Comparison of ENCODE assay signal across 2 cellular contexts in genomic region chr16:86457621-86458456, GRCh38.
TF ChIP-seq lines count a peak whose summit lies in the region.

No MANE protein-coding gene starts in this region.

TF ChIP-seq in liver, 16 proteins besides CTCF, POLR2A, EP300 and RAD21 (continued from another document):
- no peak for TF ChIP-seq ZBTB33 (IDR thresholded peaks at IDR 0.05)
- no peak for TF ChIP-seq MAX (IDR thresholded peaks at IDR 0.05)
- no peak for TF ChIP-seq FOXA2 (IDR thresholded peaks at IDR 0.05)
- no peak for TF ChIP-seq HNF4A (conservative IDR thresholded peaks at IDR 0.05)
TF ChIP-seq in liver: peak in this region for 1.

TF ChIP-seq in HepG2, 621 proteins besides CTCF, POLR2A, EP300 and RAD21 (continued from another document):
- TF ChIP-seq ZNF225 (CRISPR knock-in tag; IDR thresholded peaks at IDR 0.05) (no peak), ZSCAN29 (CRISPR knock-in tag; conservative IDR thresholded peaks at IDR 0.05) (no peak), ZFY (CRISPR knock-in tag; IDR thresholded peaks at IDR 0.05) (no peak), ZNF792 (CRISPR knock-in tag; IDR thresholded peaks at IDR 0.05) (no peak)
- TF ChIP-seq, protein P1, sequence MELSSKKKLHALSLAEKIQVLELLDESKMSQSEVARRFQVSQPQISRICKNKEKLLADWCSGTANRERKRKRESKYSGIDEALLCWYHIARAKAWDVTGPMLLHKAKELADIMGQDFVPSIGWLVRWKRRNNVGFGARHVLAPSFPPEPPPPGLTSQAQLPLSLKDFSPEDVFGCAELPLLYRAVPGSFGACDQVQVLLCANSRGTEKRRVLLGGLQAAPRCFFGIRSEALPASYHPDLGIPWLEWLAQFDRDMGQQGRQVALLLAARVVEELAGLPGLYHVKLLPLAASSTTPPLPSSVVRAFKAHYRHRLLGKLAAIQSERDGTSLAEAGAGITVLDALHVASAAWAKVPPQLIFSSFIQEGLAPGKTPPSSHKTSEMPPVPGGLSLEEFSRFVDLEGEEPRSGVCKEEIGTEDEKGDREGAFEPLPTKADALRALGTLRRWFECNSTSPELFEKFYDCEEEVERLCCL (CRISPR knock-in tag; IDR thresholded peaks at IDR 0.05; ENCODE audit: borderline replicate concordance), result no peak
TF ChIP-seq in HepG2: peak in this region for 0.
